ENCODE assay signal across 8 cellular contexts in the genomic region with DNA sequence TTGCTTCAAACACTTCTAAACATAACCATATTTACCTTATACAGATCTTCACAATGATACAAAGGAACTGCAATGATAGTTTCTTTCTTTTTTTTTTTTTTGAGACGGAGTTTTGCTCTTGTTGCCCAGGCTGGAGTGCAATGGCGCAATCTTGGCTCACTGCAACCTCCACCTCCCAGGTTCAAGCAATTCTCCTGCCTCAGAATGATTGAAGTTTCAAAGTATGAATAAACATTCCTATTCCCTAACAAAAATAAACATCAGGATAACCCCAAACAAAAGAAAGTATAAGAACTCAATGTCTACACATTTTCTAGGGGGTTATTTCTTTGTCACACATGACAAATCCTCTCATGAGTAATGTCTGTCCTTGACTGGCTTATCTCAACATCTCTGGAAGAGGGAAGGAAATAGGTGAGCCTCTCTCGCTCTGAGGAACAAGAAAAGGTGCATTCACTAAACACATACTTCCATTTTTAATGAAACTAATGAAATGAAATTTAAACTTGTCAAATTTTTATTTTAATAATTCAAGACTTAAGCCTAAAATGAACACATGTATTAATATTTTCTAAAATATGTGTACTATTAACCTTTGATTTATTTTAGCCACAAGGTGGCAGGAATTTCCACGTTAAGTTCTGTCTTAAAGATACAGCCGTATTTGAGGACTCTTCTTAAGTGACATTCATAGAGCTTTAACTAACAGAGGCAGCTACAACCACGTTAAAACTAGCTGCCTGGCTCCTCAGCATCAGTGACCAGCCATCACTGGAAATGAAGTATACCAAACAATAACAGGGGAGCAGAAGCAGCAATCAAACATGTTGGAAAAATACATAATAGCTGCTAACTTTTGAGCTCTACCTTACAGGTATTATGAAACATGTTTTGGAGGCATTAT. TPM values are rescaled to one million over a fixed set of nuclear protein-coding genes. Genes with fewer than 3 reads are reported as not detected.
DNase-seq lines count a peak whose midpoint lies in the region; ATAC-seq and TF ChIP-seq lines count a peak whose summit lies in the region.

No MANE protein-coding gene starts in this region.

- no peak overlapping the region for H3K4me3 ChIP-seq in dorsolateral prefrontal cortex

- peak; percentile 39 for DNase-seq in DMS 273 treated with DMSO at 0.1 percent for 48 hours (lab: John Stamatoyannopoulos, UW)
- DNase-seq in NCI-H2196 (lab: John Stamatoyannopoulos, UW; ENCODE audit: unreplicated experiment) = peak; percentile 54
- no peak for DNase-seq in dorsolateral prefrontal cortex
- peak; percentile 20 for DNase-seq in retina
- no peak for DNase-seq in hypothalamus (lab: John Stamatoyannopoulos, UW)
- DNase-seq in stimulated activated CD4-positive, alpha-beta T cell treated with anti-CD3 and anti-CD28 coated beads, Interleukin-1b, Interleukin-23, amount 100 ng/mL, for 48 hours = no peak
- DNase-seq in epidermal melanocyte (ENCODE audit: insufficient read length, low spot score) = no peak

- TF ChIP-seq CTCF in dorsolateral prefrontal cortex (IDR thresholded peaks at IDR 0.05 in 54 of 56, conservative IDR thresholded peaks at IDR 0.05 in 2 of 56; ENCODE audit: low read depth in 1 of 56, partially characterized antibody in 56 of 56) = peak in 49 of 56 donors; percentile 14 to 64 (median 34)

- intact Hi-C loops in dorsolateral prefrontal cortex (cut with DNase I) = no loop called here

- peak; percentile 74 for ATAC-seq in GM19372 (IDR thresholded peaks at IDR 0.05; ENCODE audit: low read depth, unreplicated experiment)

- no peak overlapping the region for H3K27ac ChIP-seq in dorsolateral prefrontal cortex

- H3K27me3 ChIP-seq in dorsolateral prefrontal cortex = peaks cover 0 to 15% (median 0%) of the 10 kb centered on the region in 45 donors

RNA-seq across cellular contexts. Expression of a gene that starts 58.3 kb away (rescaled TPM):
- total RNA-seq in dorsolateral prefrontal cortex = 10 to 100 TPM; 27.0 to 68.5 (median 47.7) TPM

Comparison
In these comparisons a context has a peak if more than half of its experiments do, and no peak if none do; other contexts are left out.
1. DNase-seq: peak in DMS 273 treated with DMSO at 0.1 percent for 48 hours (single experiment), NCI-H2196 (single experiment) and retina (single experiment); none in dorsolateral prefrontal cortex (0 of 10), hypothalamus (0 of 51), stimulated activated CD4-positive, alpha-beta T cell treated with anti-CD3 and anti-CD28 coated beads, Interleukin-1b, Interleukin-23, amount 100 ng/mL, for 48 hours (single experiment) and epidermal melanocyte (single experiment).